1 cellular context compared by ENCODE assay signal in the genomic region with DNA sequence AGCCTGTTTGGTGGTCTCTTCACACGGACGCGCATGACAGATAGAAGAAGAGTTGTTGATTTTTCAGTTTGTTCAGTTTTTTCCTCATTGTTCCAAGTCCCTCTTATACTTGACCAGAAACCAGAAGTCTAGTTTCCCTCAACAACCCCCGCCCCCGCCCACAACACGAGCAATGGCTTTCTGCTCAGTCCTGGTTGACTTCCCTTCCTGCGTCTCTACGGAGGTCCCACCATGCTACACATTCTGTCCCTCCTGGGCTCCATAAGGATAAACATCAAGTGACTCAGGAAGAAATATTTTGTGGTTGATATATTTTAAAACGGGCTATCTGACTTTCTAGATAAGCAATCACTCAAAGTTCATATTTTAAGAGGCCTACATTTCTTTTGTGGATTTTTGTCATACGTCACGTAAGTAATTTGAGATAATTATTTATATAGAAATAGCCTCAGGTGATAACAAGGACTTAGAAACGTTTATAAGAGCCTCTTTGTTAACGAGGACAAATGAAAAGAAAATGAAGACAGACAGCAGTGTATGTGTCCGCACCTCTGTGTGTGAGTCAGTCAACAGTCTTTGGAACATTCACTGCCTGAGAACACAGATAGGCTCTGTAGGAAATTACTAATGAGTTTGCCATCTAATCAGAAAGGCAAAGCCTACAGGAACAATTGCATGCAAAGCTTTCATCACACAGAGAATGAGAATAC.
TF ChIP-seq lines count a peak whose summit lies in the region.

No MANE protein-coding gene starts in this region.

TF ChIP-seq in GM23338, 12 proteins besides CTCF, POLR2A, EP300 and RAD21 (continued from another document):
- TF ChIP-seq, protein P1, sequence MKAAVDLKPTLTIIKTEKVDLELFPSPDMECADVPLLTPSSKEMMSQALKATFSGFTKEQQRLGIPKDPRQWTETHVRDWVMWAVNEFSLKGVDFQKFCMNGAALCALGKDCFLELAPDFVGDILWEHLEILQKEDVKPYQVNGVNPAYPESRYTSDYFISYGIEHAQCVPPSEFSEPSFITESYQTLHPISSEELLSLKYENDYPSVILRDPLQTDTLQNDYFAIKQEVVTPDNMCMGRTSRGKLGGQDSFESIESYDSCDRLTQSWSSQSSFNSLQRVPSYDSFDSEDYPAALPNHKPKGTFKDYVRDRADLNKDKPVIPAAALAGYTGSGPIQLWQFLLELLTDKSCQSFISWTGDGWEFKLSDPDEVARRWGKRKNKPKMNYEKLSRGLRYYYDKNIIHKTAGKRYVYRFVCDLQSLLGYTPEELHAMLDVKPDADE (IDR thresholded peaks at IDR 0.05): no peak
- no peak for TF ChIP-seq ZNF114 (CRISPR knock-in tag; IDR thresholded peaks at IDR 0.05)
TF ChIP-seq in GM23338: peak in this region for 0.
